9 cellular contexts compared by ENCODE assay signal in genomic region chr1:31701137-31701736, GRCh38. TPM values are rescaled to one million over a fixed set of nuclear protein-coding genes. Genes with fewer than 3 reads are reported as not detected.
DNase-seq lines count a peak whose midpoint lies in the region; FAIRE-seq and TF ChIP-seq lines count a peak whose summit lies in the region.
"Had no signal": no experiment of that assay in that cellular context is flagged by ENCODE, and none has a peak within 500 bp of the region (broad histone marks: within the 10 kb centered on the region; RNA-seq: fewer than 3 reads in every experiment).

No MANE protein-coding gene starts in this region.

- no peak overlapping the region for H3K27ac Mint-ChIP-seq in activated T-helper 1 cell treated with anti-CD3 and anti-CD28 coated beads, Interleukin-12 subunit alpha, Interleukin-12 subunit beta, Interleukin-2, Interleukin-4 antibody, amounts not matched to agents 30 ng/mL and 10 ng/mL and 1 ng/mL, durations not matched to agents 14 hours and 24 hours and 36 hours
- H3K27ac Mint-ChIP-seq in T-helper 2 cell treated with Interferon-gamma antibody and Interleukin-4, amounts not matched to agents 5 μg/mL and 100 μg/mL, for 36 hours: no peak overlapping the region
- H3K27ac Mint-ChIP-seq: dendritic cell treated with granulocyte-macrophage colony-stimulating factor and Interleukin-4, amounts not matched to agents 40 ng/mL and 50 ng/mL, for 4 days had no signal

- no peak overlapping the region for H3K4me3 Mint-ChIP-seq in activated T-helper 1 cell treated with anti-CD3 and anti-CD28 coated beads, Interleukin-12 subunit alpha, Interleukin-12 subunit beta, Interleukin-2, Interleukin-4 antibody, amounts not matched to agents 30 ng/mL and 10 ng/mL and 1 ng/mL, durations not matched to agents 14 hours and 24 hours and 36 hours
- H3K4me3 Mint-ChIP-seq in T-helper 2 cell treated with Interferon-gamma antibody and Interleukin-4, amounts not matched to agents 5 μg/mL and 100 μg/mL, for 36 hours: no peak overlapping the region
- H3K4me3 Mint-ChIP-seq: dendritic cell treated with granulocyte-macrophage colony-stimulating factor and Interleukin-4, amounts not matched to agents 40 ng/mL and 50 ng/mL, for 4 days had no signal

- peaks cover 22% of the 10 kb centered on the region for H3K36me3 ChIP-seq in bronchial epithelial cell (ENCODE audit: control insufficient read depth, insufficient read depth, low read length)

- H3K4me3 ChIP-seq in bronchial epithelial cell (ENCODE audit: low read depth, low read length): no peak overlapping the region

- peak overlapping the region; percentile 79 for H3K27ac ChIP-seq in layer of hippocampus (ENCODE audit: low read depth, low read length)

- no peak for TF ChIP-seq CTCF in bronchial epithelial cell (IDR thresholded peaks at IDR 0.05; ENCODE audit: insufficient read depth, low read length, severe bottlenecking)

- no peak for FAIRE-seq in bronchial epithelial cell (lab: Jason Lieb, UNC)

- intact Hi-C loops in activated T-helper 1 cell treated with anti-CD3 and anti-CD28 coated beads, Interleukin-12 subunit alpha, Interleukin-12 subunit beta, Interleukin-2, Interleukin-4 antibody, amounts not matched to agents 30 ng/mL and 10 ng/mL and 1 ng/mL, durations not matched to agents 14 hours and 24 hours and 36 hours (cut with micrococcal nuclease): loop anchor here (10.0 kb wide), 1 partner anchor 136 kb away; no protein-coding TSS in a partner anchor

- H3K4me1 Mint-ChIP-seq in activated T-helper 1 cell treated with anti-CD3 and anti-CD28 coated beads, Interleukin-12 subunit alpha, Interleukin-12 subunit beta, Interleukin-2, Interleukin-4 antibody, amounts not matched to agents 30 ng/mL and 10 ng/mL and 1 ng/mL, durations not matched to agents 14 hours and 24 hours and 36 hours (ENCODE audit: low read depth): peaks cover 41% of the 10 kb centered on the region
- H3K4me1 Mint-ChIP-seq in T-helper 2 cell treated with Interferon-gamma antibody and Interleukin-4, amounts not matched to agents 5 μg/mL and 100 μg/mL, for 36 hours (ENCODE audit: low read depth): peaks cover 19% of the 10 kb centered on the region

- DNase-seq in activated T-helper 1 cell treated with Interleukin-2 at 50 U/mL for 16 hours (ENCODE audit: low read depth): peak; percentile 15
- no peak for DNase-seq in activated T-helper 1 cell treated with anti-CD3 and anti-CD28 coated beads, Interleukin-12 subunit alpha, Interleukin-12 subunit beta, Interleukin-2, Interleukin-4 antibody, amounts not matched to agents 30 ng/mL and 10 ng/mL and 1 ng/mL, durations not matched to agents 14 hours and 24 hours and 36 hours (ENCODE audit: low spot score)
- DNase-seq in NCI-H69 (lab: John Stamatoyannopoulos, UW): peak; percentile 92
- DNase-seq in bronchial epithelial cell (ENCODE audit: low read depth): peak; percentile 91
- peak; percentile 23 to 35 for DNase-seq in stimulated activated CD4-positive, alpha-beta T cell treated with anti-CD3 and anti-CD28 coated beads, Interleukin-4, amount 100 ng/mL, for 4 hours
- DNase-seq in T-helper 2 cell treated with Interferon-gamma antibody and Interleukin-4, amounts not matched to agents 5 μg/mL and 100 μg/mL, for 36 hours (ENCODE audit: low spot score): no peak
- no peak for DNase-seq in NOMO-1 (lab: John Stamatoyannopoulos, UW; ENCODE audit: unreplicated experiment in 2 of 2)

- peaks cover 19% of the 10 kb centered on the region for H3K27me3 Mint-ChIP-seq in activated T-helper 1 cell treated with anti-CD3 and anti-CD28 coated beads, Interleukin-12 subunit alpha, Interleukin-12 subunit beta, Interleukin-2, Interleukin-4 antibody, amounts not matched to agents 30 ng/mL and 10 ng/mL and 1 ng/mL, durations not matched to agents 14 hours and 24 hours and 36 hours (ENCODE audit: insufficient read depth)
- H3K27me3 Mint-ChIP-seq in T-helper 2 cell treated with Interferon-gamma antibody and Interleukin-4, amounts not matched to agents 5 μg/mL and 100 μg/mL, for 36 hours (ENCODE audit: low read depth): peaks cover 24% of the 10 kb centered on the region

- no peaks in the 10 kb centered on the region for H3K36me3 Mint-ChIP-seq in activated T-helper 1 cell treated with anti-CD3 and anti-CD28 coated beads, Interleukin-12 subunit alpha, Interleukin-12 subunit beta, Interleukin-2, Interleukin-4 antibody, amounts not matched to agents 30 ng/mL and 10 ng/mL and 1 ng/mL, durations not matched to agents 14 hours and 24 hours and 36 hours (ENCODE audit: low read depth)
- H3K36me3 Mint-ChIP-seq in T-helper 2 cell treated with Interferon-gamma antibody and Interleukin-4, amounts not matched to agents 5 μg/mL and 100 μg/mL, for 36 hours (ENCODE audit: low read depth): no peaks in the 10 kb centered on the region

- H3K27me3 ChIP-seq in bronchial epithelial cell (ENCODE audit: control insufficient read depth, insufficient read depth, low read length) (no peaks in the 10 kb centered on the region), layer of hippocampus (ENCODE audit: control insufficient read depth, insufficient read depth, low read length) (no peaks in the 10 kb centered on the region)

- no peaks in the 10 kb centered on the region for H3K9me3 Mint-ChIP-seq in activated T-helper 1 cell treated with anti-CD3 and anti-CD28 coated beads, Interleukin-12 subunit alpha, Interleukin-12 subunit beta, Interleukin-2, Interleukin-4 antibody, amounts not matched to agents 30 ng/mL and 10 ng/mL and 1 ng/mL, durations not matched to agents 14 hours and 24 hours and 36 hours
- H3K9me3 Mint-ChIP-seq in T-helper 2 cell treated with Interferon-gamma antibody and Interleukin-4, amounts not matched to agents 5 μg/mL and 100 μg/mL, for 36 hours: no peaks in the 10 kb centered on the region
- H3K9me3 Mint-ChIP-seq: dendritic cell treated with granulocyte-macrophage colony-stimulating factor and Interleukin-4, amounts not matched to agents 40 ng/mL and 50 ng/mL, for 4 days had no signal

RNA-seq across cellular contexts. Expression of gene COL16A1, which starts 2.6 kb away (rescaled TPM):
- not detected in 2 replicates for total RNA-seq in activated T-helper 1 cell treated with anti-CD3 and anti-CD28 coated beads, Interleukin-12 subunit alpha, Interleukin-12 subunit beta, Interleukin-2, Interleukin-4 antibody, amounts not matched to agents 30 ng/mL and 10 ng/mL and 1 ng/mL, durations not matched to agents 14 hours and 24 hours and 36 hours
- total RNA-seq in bronchial epithelial cell: 87.7 and 121 TPM in 2 replicates

RNA-seq across cellular contexts. Expression of gene PEF1, which starts 56.6 kb away (rescaled TPM):
- total RNA-seq in activated T-helper 1 cell treated with anti-CD3 and anti-CD28 coated beads, Interleukin-12 subunit alpha, Interleukin-12 subunit beta, Interleukin-2, Interleukin-4 antibody, amounts not matched to agents 30 ng/mL and 10 ng/mL and 1 ng/mL, durations not matched to agents 14 hours and 24 hours and 36 hours: 57.6 and 66.1 TPM in 2 replicates
- total RNA-seq in bronchial epithelial cell: 67.4 and 95.2 TPM in 2 replicates

Comparison
In these comparisons a context has a peak if more than half of its experiments do, and no peak if none do; other contexts are left out.
1. DNase-seq: peak in activated T-helper 1 cell treated with Interleukin-2 at 50 U/mL for 16 hours (single experiment), NCI-H69 (single experiment), bronchial epithelial cell (single experiment) and stimulated activated CD4-positive, alpha-beta T cell treated with anti-CD3 and anti-CD28 coated beads, Interleukin-4, amount 100 ng/mL, for 4 hours (2 of 2); none in activated T-helper 1 cell treated with anti-CD3 and anti-CD28 coated beads, Interleukin-12 subunit alpha, Interleukin-12 subunit beta, Interleukin-2, Interleukin-4 antibody, amounts not matched to agents 30 ng/mL and 10 ng/mL and 1 ng/mL, durations not matched to agents 14 hours and 24 hours and 36 hours (single experiment), T-helper 2 cell treated with Interferon-gamma antibody and Interleukin-4, amounts not matched to agents 5 μg/mL and 100 μg/mL, for 36 hours (single experiment) and NOMO-1 (0 of 2).
2. RNA of gene COL16A1, which starts 2.6 kb away (total RNA-seq): 87.7 to 121 TPM in bronchial epithelial cell; not detected in activated T-helper 1 cell treated with anti-CD3 and anti-CD28 coated beads, Interleukin-12 subunit alpha, Interleukin-12 subunit beta, Interleukin-2, Interleukin-4 antibody, amounts not matched to agents 30 ng/mL and 10 ng/mL and 1 ng/mL, durations not matched to agents 14 hours and 24 hours and 36 hours; every median in the first group is over 10 times any median in the second.